17 cellular contexts compared by ENCODE assay signal in the genomic region with DNA sequence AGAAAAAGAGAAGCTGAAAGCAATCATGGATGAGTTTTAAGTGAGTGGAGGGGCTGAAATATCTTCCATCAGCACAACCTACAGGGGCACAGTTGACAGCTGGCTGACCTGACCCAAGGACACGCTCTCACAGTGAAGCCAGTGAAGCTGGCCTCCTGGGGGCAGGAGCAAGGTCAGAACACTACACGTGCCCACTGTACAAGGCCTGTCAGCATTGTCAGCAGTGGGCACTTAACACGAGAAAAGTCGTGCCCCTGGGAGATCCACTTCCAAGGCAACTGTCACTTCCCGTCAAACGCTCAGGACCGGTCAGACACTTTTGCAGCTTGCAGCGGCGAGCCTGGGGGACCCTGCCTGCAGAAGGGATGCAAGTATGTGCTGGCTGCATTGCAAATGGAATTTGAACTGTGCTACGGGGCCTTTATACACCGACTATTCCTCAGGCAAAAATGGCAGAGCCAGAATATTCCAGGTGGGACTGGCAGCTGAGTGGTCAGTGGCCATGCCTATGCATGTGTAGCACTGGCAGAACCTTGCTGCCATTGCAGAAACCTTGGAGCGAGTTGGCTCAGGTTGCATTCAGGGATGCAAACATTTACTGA.
DNase-seq lines count a peak whose midpoint lies in the region; ATAC-seq and TF ChIP-seq lines count a peak whose summit lies in the region.
"Had no signal": no experiment of that assay in that cellular context is flagged by ENCODE, and none has a peak within 500 bp of the region (broad histone marks: within the 10 kb centered on the region; RNA-seq: fewer than 3 reads in every experiment).

No MANE protein-coding gene starts in this region.

- H3K23me2 ChIP-seq in H9 (ENCODE audit: insufficient read length, low read depth, low read length, poor library complexity, severe bottlenecking), result peaks cover 1% of the 10 kb centered on the region

- H2AK5ac ChIP-seq in H9 (ENCODE audit: insufficient read length, low read length), result no peak overlapping the region

- CTCF ChIA-PET in CD4-positive, alpha-beta T cell (lab: Charles Lee), result interaction anchor here (1.1 to 4.6 kb wide), 2 partner anchors 11 to 174 kb away, joined by 3 to 16 read pairs; no protein-coding TSS in a partner anchor
- CTCF ChIA-PET in Caco-2 (lab: Charles Lee), result no interaction called here

- H4K91ac ChIP-seq in H9 (ENCODE audit: insufficient read length, low read depth, low read length), result no peak overlapping the region

- no peak overlapping the region for H4K8ac ChIP-seq in H9 (replicated peaks; ENCODE audit: insufficient read length, low read depth, low read length)

- peaks cover 27% of the 10 kb centered on the region for H3K36me3 Mint-ChIP-seq in CD4-positive, alpha-beta T cell (ENCODE audit: low read depth)
- H3K36me3 Mint-ChIP-seq in H9 (ENCODE audit: insufficient read depth in 1 of 3, low read depth in 3 of 3), result no peaks in the 10 kb centered on the region
- peaks cover 29% of the 10 kb centered on the region for H3K36me3 Mint-ChIP-seq in activated naive CD8-positive, alpha-beta T cell treated with anti-CD3 and anti-CD28 coated beads for 36 hours
- peaks cover 3% of the 10 kb centered on the region for H3K36me3 Mint-ChIP-seq in neural progenitor cell
- no peaks in the 10 kb centered on the region for H3K36me3 Mint-ChIP-seq in Caco-2 (ENCODE audit: insufficient read depth, unreplicated experiment)
- no peaks in the 10 kb centered on the region for H3K36me3 Mint-ChIP-seq in osteocyte (ENCODE audit: unreplicated experiment)

- H4K5ac ChIP-seq in H9 (ENCODE audit: insufficient read length, low read depth, low read length), result no peak overlapping the region

- no peaks in the 10 kb centered on the region for H4K20me1 ChIP-seq in H9 (ENCODE audit: control insufficient read depth, insufficient read depth, insufficient read length)
- H4K20me1 ChIP-seq in neural progenitor cell (ENCODE audit: low read depth), result no peaks in the 10 kb centered on the region

- peak overlapping the region; percentile 15 for H3K27ac Mint-ChIP-seq in CD4-positive, alpha-beta T cell
- H3K27ac Mint-ChIP-seq in H9 (no peak overlapping the region), neural progenitor cell (peak overlapping the region; percentile 0), Caco-2 (ENCODE audit: unreplicated experiment) (no peak overlapping the region), osteocyte (ENCODE audit: unreplicated experiment) (no peak overlapping the region)
- peak overlapping the region; percentile 7 for H3K27ac Mint-ChIP-seq in activated naive CD8-positive, alpha-beta T cell treated with anti-CD3 and anti-CD28 coated beads for 36 hours

- no peak overlapping the region for H2BK5ac ChIP-seq in H9 (ENCODE audit: insufficient read length, low read length)

- H2BK12ac ChIP-seq in H9 (ENCODE audit: insufficient read length, low read depth, low read length), result no peak overlapping the region

- H2BK20ac ChIP-seq in H9 (ENCODE audit: low read depth, low read length, poor library complexity, severe bottlenecking), result no peak overlapping the region

- H3K27ac ChIP-seq in CD4-positive, alpha-beta T cell (ENCODE audit: low read depth, low read length), result no peak overlapping the region
- no peak overlapping the region for H3K27ac ChIP-seq in H9 (ENCODE audit: insufficient read length, low read depth, low read length)
- H3K27ac ChIP-seq in neural progenitor cell, result no peak overlapping the region
- H3K27ac ChIP-seq: colonic mucosa, neutrophil, PC-9, SK-N-MC, thyroid gland had no signal

- intact Hi-C loops in CD4-positive, alpha-beta T cell (cut with DNase I, micrococcal nuclease), result no loop called here
- intact Hi-C loops in Caco-2 (cut with micrococcal nuclease; ENCODE audit: unreplicated experiment), result no loop called here

- peaks cover 53% of the 10 kb centered on the region for H3K4me1 Mint-ChIP-seq in CD4-positive, alpha-beta T cell (ENCODE audit: low read depth)
- peaks cover 26 to 36% of the 10 kb centered on the region in 2 experiments for H3K4me1 Mint-ChIP-seq in H9
- peaks cover 43% of the 10 kb centered on the region for H3K4me1 Mint-ChIP-seq in activated naive CD8-positive, alpha-beta T cell treated with anti-CD3 and anti-CD28 coated beads for 36 hours
- peaks cover 37% of the 10 kb centered on the region for H3K4me1 Mint-ChIP-seq in neural progenitor cell
- peaks cover 6% of the 10 kb centered on the region for H3K4me1 Mint-ChIP-seq in Caco-2 (ENCODE audit: low read depth, unreplicated experiment)
- peaks cover 32% of the 10 kb centered on the region for H3K4me1 Mint-ChIP-seq in osteocyte (ENCODE audit: unreplicated experiment)

- POLR2A ChIA-PET in CD4-positive, alpha-beta T cell (lab: Charles Lee), result interaction anchor here (1.2 kb wide), 3 partner anchors 8 to 175 kb away, joined by 4 to 5 read pairs (median 4); no protein-coding TSS in a partner anchor
- POLR2A ChIA-PET in Caco-2 (lab: Charles Lee), result no interaction called here

- H3K4ac ChIP-seq in H9 (ENCODE audit: low read depth, low read length), result no peak overlapping the region

- no peak overlapping the region for H3K23ac ChIP-seq in H9 (ENCODE audit: insufficient read length, low read depth, low read length)

- H3K36me3 ChIP-seq in neural progenitor cell (no peaks in the 10 kb centered on the region), Caco-2 (ENCODE audit: control insufficient read depth, insufficient read depth, low read length) (no peaks in the 10 kb centered on the region)
- H3K36me3 ChIP-seq: colonic mucosa, neutrophil, thyroid gland had no signal

- ATAC-seq in CD4-positive, alpha-beta T cell (ENCODE audit: poor library complexity), result no peak

- no peaks in the 10 kb centered on the region for H3K27me3 Mint-ChIP-seq in CD4-positive, alpha-beta T cell
- no peaks in the 10 kb centered on the region; the same call in 1 of the 2 replicates for H3K27me3 Mint-ChIP-seq in H9 (ENCODE audit: low read depth)
- no peaks in the 10 kb centered on the region for H3K27me3 Mint-ChIP-seq in activated naive CD8-positive, alpha-beta T cell treated with anti-CD3 and anti-CD28 coated beads for 36 hours
- H3K27me3 Mint-ChIP-seq in neural progenitor cell (ENCODE audit: insufficient read depth, low read depth), result peaks cover 3% of the 10 kb centered on the region
- H3K27me3 Mint-ChIP-seq in Caco-2 (ENCODE audit: insufficient read depth, unreplicated experiment), result no peaks in the 10 kb centered on the region
- H3K27me3 Mint-ChIP-seq in osteocyte (ENCODE audit: unreplicated experiment), result no peaks in the 10 kb centered on the region
- H3K27me3 Mint-ChIP-seq: CD4-positive, alpha-beta memory T cell had no signal

- no peak overlapping the region for H3K4me3 Mint-ChIP-seq in CD4-positive, alpha-beta T cell
- H3K4me3 Mint-ChIP-seq in H9 (no peak overlapping the region), neural progenitor cell (no peak overlapping the region), Caco-2 (ENCODE audit: unreplicated experiment) (no peak overlapping the region), osteocyte (ENCODE audit: unreplicated experiment) (no peak overlapping the region)
- no peak overlapping the region for H3K4me3 Mint-ChIP-seq in activated naive CD8-positive, alpha-beta T cell treated with anti-CD3 and anti-CD28 coated beads for 36 hours

- H3K9ac ChIP-seq in H9 (ENCODE audit: extremely low read depth, insufficient read length, low read length) (no peak overlapping the region), neural progenitor cell (no peak overlapping the region)

- H3K4me2 ChIP-seq in H9 (ENCODE audit: insufficient read depth, insufficient read length, low read length) (no peak overlapping the region), neural progenitor cell (no peak overlapping the region)
- H3K4me2 ChIP-seq: PC-9 had no signal

- no peaks in the 10 kb centered on the region for H3F3A ChIP-seq in neural progenitor cell (ENCODE audit: low read depth)

- H3K56ac ChIP-seq in H9 (ENCODE audit: insufficient read length, low read depth, low read length), result no peak overlapping the region

- BruUV-seq in Caco-2 (replicated peaks; lab: Mats Ljungman, UMichigan), result no TSS peak

- no peaks in the 10 kb centered on the region for H3K9me3 ChIP-seq in CD4-positive, alpha-beta T cell (ENCODE audit: control insufficient read depth, low read length)
- H3K9me3 ChIP-seq in H9 (ENCODE audit: control insufficient read depth, low read depth, low read length) (no peaks in the 10 kb centered on the region), neural progenitor cell (ENCODE audit: low read depth) (no peaks in the 10 kb centered on the region), Caco-2 (no peaks in the 10 kb centered on the region)
- H3K9me3 ChIP-seq: colonic mucosa, neutrophil, thyroid gland had no signal

- no peak for TF ChIP-seq CTCF in CD4-positive, alpha-beta T cell (IDR thresholded peaks at IDR 0.05)
- TF ChIP-seq CTCF in H9 (conservative IDR thresholded peaks at IDR 0.05) (no peak), neural progenitor cell (IDR thresholded peaks at IDR 0.05) (no peak), Caco-2 (IDR thresholded peaks at IDR 0.05; ENCODE audit: insufficient read depth in 1 of 2, low read depth in 1 of 2, low read length in 1 of 2, severe bottlenecking in 1 of 2, unreplicated experiment in 1 of 2) (no peak), osteocyte (IDR thresholded peaks at IDR 0.05) (no peak)

- no peak overlapping the region for H2BK15ac ChIP-seq in H9 (ENCODE audit: low read depth, low read length)

- no peak overlapping the region for H3K4me3 ChIP-seq in neural progenitor cell
- H3K4me3 ChIP-seq in Caco-2 (ENCODE audit: low read depth, low read length), result no peak overlapping the region
- H3K4me3 ChIP-seq: colonic mucosa, PC-9, SK-N-MC, thyroid gland had no signal

- no peak for DNase-seq in CD4-positive, alpha-beta T cell
- no peak for DNase-seq in H9
- DNase-seq in activated naive CD8-positive, alpha-beta T cell treated with anti-CD3 and anti-CD28 coated beads for 36 hours, result no peak
- DNase-seq in neural progenitor cell (ENCODE audit: low spot score), result no peak
- DNase-seq in Caco-2, result no peak
- no peak for DNase-seq in foreskin melanocyte
- DNase-seq in osteocyte (ENCODE audit: extremely low spot score, unreplicated experiment), result no peak
- no peak for DNase-seq in cortex of kidney (lab: John Stamatoyannopoulos, UW)
- DNase-seq: activated CD4-positive, alpha-beta T cell treated with anti-CD3 and anti-CD28 coated beads, Interleukin-2, amount 50 U/mL, for 48 hours; CD4-positive, alpha-beta memory T cell; colonic mucosa; NCI-H2081 treated with DMSO at 0.1 percent for 48 hours; NCI-H524 treated with DMSO at 0.1 percent for 48 hours; PC-9; thyroid gland had no signal

- H3K79me2 ChIP-seq in H9 (ENCODE audit: insufficient read depth, low read length) (no peaks in the 10 kb centered on the region), neural progenitor cell (ENCODE audit: low read depth) (no peaks in the 10 kb centered on the region)

- peak overlapping the region; percentile 43; the same call in 1 of the 2 replicates for H3K14ac ChIP-seq in H9 (ENCODE audit: insufficient read depth, low read length)

- H3K18ac ChIP-seq in H9 (ENCODE audit: insufficient read length, low read depth, low read length), result no peak overlapping the region

- H2BK120ac ChIP-seq in H9 (ENCODE audit: low read depth, low read length, poor library complexity, severe bottlenecking), result no peak overlapping the region

- H3K9me3 Mint-ChIP-seq in CD4-positive, alpha-beta T cell, result no peaks in the 10 kb centered on the region
- no peaks in the 10 kb centered on the region; a peak in 1 of 5 replicates for H3K9me3 Mint-ChIP-seq in H9
- peaks cover 6% of the 10 kb centered on the region for H3K9me3 Mint-ChIP-seq in activated naive CD8-positive, alpha-beta T cell treated with anti-CD3 and anti-CD28 coated beads for 36 hours
- H3K9me3 Mint-ChIP-seq in neural progenitor cell, result peaks cover 3% of the 10 kb centered on the region
- H3K9me3 Mint-ChIP-seq in Caco-2 (ENCODE audit: unreplicated experiment), result no peaks in the 10 kb centered on the region
- H3K9me3 Mint-ChIP-seq in osteocyte (ENCODE audit: unreplicated experiment), result no peaks in the 10 kb centered on the region
- H3K9me3 Mint-ChIP-seq: CD4-positive, alpha-beta memory T cell had no signal

- no CpG with 5 or more reads among the region's 12 CpGs for WGBS in H9 (ENCODE audit: extremely low coverage, insufficient read length, low lambda C conversion rate)

- no peaks in the 10 kb centered on the region for H3K27me3 ChIP-seq in CD4-positive, alpha-beta T cell (ENCODE audit: control insufficient read depth, insufficient read depth, low read length)
- H3K27me3 ChIP-seq in H9 (ENCODE audit: insufficient read depth, low read length), result no peaks in the 10 kb centered on the region
- H3K27me3 ChIP-seq in neural progenitor cell, result no peaks in the 10 kb centered on the region
- H3K27me3 ChIP-seq in Caco-2 (replicated peaks; ENCODE audit: control insufficient read depth, insufficient read depth, low read length), result no peaks in the 10 kb centered on the region
- H3K27me3 ChIP-seq: colonic mucosa, neutrophil, thyroid gland had no signal

- H3K4me1 ChIP-seq in H9 (ENCODE audit: insufficient read depth, low read length) (0 out of 2 replicates have a peak, but pooled peaks cover under 1% of the 10 kb centered on the region), neural progenitor cell (peaks cover 7% of the 10 kb centered on the region), Caco-2 (no peaks in the 10 kb centered on the region)
- H3K4me1 ChIP-seq: colonic mucosa had no signal

- no peak overlapping the region for H3T11ph ChIP-seq in H9 (ENCODE audit: low read length)

- H2AFZ ChIP-seq in H9 (ENCODE audit: low read length) (no peak overlapping the region), neural progenitor cell (replicated peaks) (no peak overlapping the region)
- H2AFZ ChIP-seq: PC-9 had no signal

- no peaks in the 10 kb centered on the region for H3K79me1 ChIP-seq in H9 (ENCODE audit: insufficient read depth, low read depth, low read length, poor library complexity, severe bottlenecking)

Comparison
In these comparisons a context has a peak if more than half of its experiments do, and no peak if none do; other contexts are left out.
1. H3K27ac Mint-ChIP-seq: peak in CD4-positive, alpha-beta T cell (single experiment), activated naive CD8-positive, alpha-beta T cell treated with anti-CD3 and anti-CD28 coated beads for 36 hours (single experiment) and neural progenitor cell (single experiment); none in H9 (0 of 3), Caco-2 (single experiment) and osteocyte (single experiment).